ENCODE assay signal across 8 cellular contexts in the genomic region with DNA sequence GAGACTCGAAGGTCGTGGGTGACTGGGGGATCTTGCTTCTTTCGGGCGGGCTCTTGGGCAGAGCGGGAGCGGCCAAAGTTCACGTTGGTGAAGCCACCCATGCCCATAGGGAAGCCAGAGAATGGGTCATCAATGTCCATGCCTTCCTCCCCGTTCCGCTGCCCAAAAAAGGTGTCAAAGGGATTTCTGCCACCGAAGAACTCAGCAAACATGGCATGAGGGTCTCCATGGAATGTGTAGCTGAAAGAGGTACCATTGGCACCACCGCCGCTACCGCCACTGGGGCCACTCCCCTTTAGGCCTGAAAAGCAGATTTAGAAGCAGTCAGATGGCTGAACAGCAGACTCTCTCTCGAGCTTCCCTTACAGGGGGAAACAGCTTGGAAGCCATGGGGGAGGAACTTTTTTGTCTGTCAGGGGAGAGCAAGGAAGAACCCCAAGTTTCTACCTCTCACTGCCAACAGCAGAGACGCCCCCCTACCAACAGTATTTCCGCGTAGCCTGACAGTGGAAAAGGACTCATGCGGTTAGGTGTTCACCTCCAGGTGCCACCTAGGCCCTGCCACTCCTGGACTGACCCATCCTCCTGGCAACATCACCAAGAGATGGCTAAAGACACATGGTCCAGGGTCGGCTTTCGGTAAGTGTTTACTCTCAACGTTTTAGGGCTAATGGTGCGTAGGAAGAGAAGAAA. TPM values are rescaled to one million over a fixed set of nuclear protein-coding genes. Genes with fewer than 3 reads are reported as not detected.
DNase-seq lines count a peak whose midpoint lies in the region; ATAC-seq and TF ChIP-seq lines count a peak whose summit lies in the region.

No MANE protein-coding gene starts in this region.

- no peaks in the 10 kb centered on the region for H4K20me1 ChIP-seq in GM23248 (ENCODE audit: insufficient read depth)

- peaks cover 25% of the 10 kb centered on the region for H3K4me1 ChIP-seq in GM23248 (ENCODE audit: insufficient read depth)
- peaks cover 40% of the 10 kb centered on the region for H3K4me1 ChIP-seq in SJSA1 (replicated peaks)
- peaks cover 3 to 6% of the 10 kb centered on the region in 2 donors for H3K4me1 ChIP-seq in esophagus (ENCODE audit: control insufficient read depth in 2 of 2, insufficient read depth in 2 of 2, low read length in 1 of 2)

- peak overlapping the region; percentile 94 for H3K4me2 ChIP-seq in GM23248 (ENCODE audit: unreplicated experiment)

- H3K27ac Mint-ChIP-seq in progenitor cell of endocrine pancreas: peak overlapping the region; percentile 85

- peaks cover 42% of the 10 kb centered on the region for H3F3A ChIP-seq in GM23248 (ENCODE audit: insufficient read depth)

- 19 to 20% methylated on average over 22 of the region's 22 CpGs for WGBS in GM23248 (ENCODE audit: low coverage in 1 of 2, low lambda C conversion rate in 2 of 2, missing lambda C conversion rate in 2 of 2), 2 experiments
- 14 to 15% methylated on average over 22 of the region's 22 CpGs for WGBS in esophagus, 2 donors

- TF ChIP-seq CTCF in progenitor cell of endocrine pancreas (IDR thresholded peaks at IDR 0.05; ENCODE audit: unreplicated experiment) (no peak), GM20000 (IDR thresholded peaks at IDR 0.05; ENCODE audit: extremely low read depth, missing control alignments) (no peak)

- H3K4me3 Mint-ChIP-seq in progenitor cell of endocrine pancreas (ENCODE audit: low read depth): peak overlapping the region; percentile 91

- H3K36me3 ChIP-seq in GM23248 (ENCODE audit: low read depth) (peaks cover 24% of the 10 kb centered on the region), SJSA1 (peaks cover 51% of the 10 kb centered on the region), esophagus (ENCODE audit: control insufficient read depth in 2 of 2, insufficient read depth in 2 of 2, low read length in 1 of 2) (peaks cover 10 to 22% of the 10 kb centered on the region in 2 donors)

- DNase-seq in GM23248: peak; percentile 39
- no peak for DNase-seq in SJSA1 (ENCODE audit: low read depth in 1 of 2, low spot score in 2 of 2)
- no peak for DNase-seq in progenitor cell of endocrine pancreas (ENCODE audit: low spot score, unreplicated experiment)
- no peak for DNase-seq in NCI-H2081 treated with DMSO at 0.1 percent for 48 hours (lab: John Stamatoyannopoulos, UW)
- DNase-seq in sciatic nerve (ENCODE audit: low spot score): no peak
- no peak for DNase-seq in GM20000 (ENCODE audit: low spot score)

- no peaks in the 10 kb centered on the region for H3K9me3 Mint-ChIP-seq in progenitor cell of endocrine pancreas (ENCODE audit: low read depth)

- peaks cover 20% of the 10 kb centered on the region for H3K36me3 Mint-ChIP-seq in progenitor cell of endocrine pancreas (ENCODE audit: insufficient read depth)

- H3K79me2 ChIP-seq in GM23248 (ENCODE audit: insufficient read depth): peaks cover 40% of the 10 kb centered on the region

- H3K27me3 Mint-ChIP-seq in progenitor cell of endocrine pancreas: no peaks in the 10 kb centered on the region

- no peaks in the 10 kb centered on the region for H3K9me3 ChIP-seq in GM23248 (ENCODE audit: low read depth)
- H3K9me3 ChIP-seq in SJSA1 (replicated peaks): no peaks in the 10 kb centered on the region
- H3K9me3 ChIP-seq in esophagus (ENCODE audit: control insufficient read depth in 2 of 2, insufficient read depth in 1 of 2, low read depth in 1 of 2, low read length in 1 of 2): no peaks in the 10 kb centered on the region

- H3K4me1 Mint-ChIP-seq in progenitor cell of endocrine pancreas (ENCODE audit: low read depth): peaks cover 31% of the 10 kb centered on the region

- H3K27me3 ChIP-seq in GM23248 (replicated peaks; ENCODE audit: insufficient read depth): no peaks in the 10 kb centered on the region
- no peaks in the 10 kb centered on the region for H3K27me3 ChIP-seq in SJSA1 (replicated peaks)
- no peaks in the 10 kb centered on the region for H3K27me3 ChIP-seq in esophagus (ENCODE audit: control insufficient read depth in 1 of 2, insufficient read depth in 2 of 2, low read length in 2 of 2)

- peak overlapping the region; percentile 97 for H3K9ac ChIP-seq in GM23248

- H2AFZ ChIP-seq in GM23248: no peak overlapping the region

- intact Hi-C loops in sciatic nerve (cut with DNase I): no loop called here

- H3K27ac ChIP-seq in GM23248 (peak overlapping the region; percentile 97), SJSA1 (no peak overlapping the region; the same call in 1 of the 2 replicates), esophagus (ENCODE audit: low read depth in 2 of 2, low read length in 1 of 2) (peak overlapping the region; percentile 98 to 99)

- peak overlapping the region; percentile 97 for H3K4me3 ChIP-seq in GM23248
- H3K4me3 ChIP-seq in SJSA1: peak overlapping the region; percentile 97
- peak overlapping the region; percentile 94 to 95 for H3K4me3 ChIP-seq in esophagus (ENCODE audit: low read depth in 1 of 2, low read length in 2 of 2)

- H3K9me2 ChIP-seq in GM23248 (ENCODE audit: insufficient read depth): no peaks in the 10 kb centered on the region

- ATAC-seq in HG02610 (IDR thresholded peaks at IDR 0.05; ENCODE audit: unreplicated experiment) (no peak), sciatic nerve (no peak)

- in situ Hi-C loops in GM23248 (cut with MboI): no loop called here

RNA-seq across cellular contexts. Expression of a gene that starts 1.3 kb away (rescaled TPM):
- 82.5 and 101 TPM in 2 replicates for total RNA-seq in GM23248 (2014; rRNA removed; shearing (Covaris generic))
- 124 and 127 TPM in 2 replicates for polyA plus RNA-seq in GM23248 (2016; fragmentation: Nextera tagmentation; extraction: Ambion mirVana)
- total RNA-seq in SJSA1 (2014; rRNA removed; shearing (Covaris generic)): 126 and 146 TPM in 2 replicates
- polyA plus RNA-seq in esophagus: 100 to 1,000 TPM; 249 to 309 TPM
- 94.7 and 97.0 TPM in 2 replicates for total RNA-seq in progenitor cell of endocrine pancreas
- total RNA-seq in sciatic nerve: 86.0 TPM

RNA-seq across cellular contexts. Expression of a gene that starts 12.5 kb away (rescaled TPM):
- total RNA-seq in GM23248 (2014; rRNA removed; shearing (Covaris generic)): 38.8 and 40.1 TPM in 2 replicates
- polyA plus RNA-seq in GM23248 (2016; fragmentation: Nextera tagmentation; extraction: Ambion mirVana) (129 and 132 TPM in 2 replicates), esophagus (100 to 1,000 TPM; 362 to 444 TPM)
- total RNA-seq in SJSA1 (2014; rRNA removed; shearing (Covaris generic)): 43.9 and 56.9 TPM in 2 replicates
- total RNA-seq in progenitor cell of endocrine pancreas (170 and 186 TPM in 2 replicates), sciatic nerve (101 TPM)

RNA-seq across cellular contexts. Expression of a gene that starts 21.0 kb away (rescaled TPM):
- total RNA-seq in GM23248 (2014; rRNA removed; shearing (Covaris generic)): 143 and 173 TPM in 2 replicates
- polyA plus RNA-seq in GM23248 (2016; fragmentation: Nextera tagmentation; extraction: Ambion mirVana) (106 and 112 TPM in 2 replicates), esophagus (100 to 1,000 TPM; 269 to 368 TPM)
- 148 and 234 TPM in 2 replicates for total RNA-seq in SJSA1 (2014; rRNA removed; shearing (Covaris generic))
- total RNA-seq in progenitor cell of endocrine pancreas (66.5 and 77.4 TPM in 2 replicates), sciatic nerve (50.2 TPM)

RNA-seq across cellular contexts. Expression of a gene that starts 41.7 kb away (rescaled TPM):
- 0.22 and 2.5 TPM in 2 replicates for total RNA-seq in GM23248 (2014; rRNA removed; shearing (Covaris generic))
- 0.79 and 0.80 TPM in 2 replicates for polyA plus RNA-seq in GM23248 (2016; fragmentation: Nextera tagmentation; extraction: Ambion mirVana)
- total RNA-seq in SJSA1 (2014; rRNA removed; shearing (Covaris generic)): not detected in 2 replicates
- polyA plus RNA-seq in esophagus: under 1 TPM; 0.32 to 0.47 TPM
- total RNA-seq in progenitor cell of endocrine pancreas: 0.34 and 0.84 TPM in 2 replicates
- 2.4 TPM for total RNA-seq in sciatic nerve

RNA-seq across cellular contexts. Expression of a gene that starts 55.0 kb away (rescaled TPM):
- total RNA-seq in GM23248 (2014; rRNA removed; shearing (Covaris generic)): 186 and 244 TPM in 2 replicates
- 316 and 336 TPM in 2 replicates for polyA plus RNA-seq in GM23248 (2016; fragmentation: Nextera tagmentation; extraction: Ambion mirVana)
- total RNA-seq in SJSA1 (2014; rRNA removed; shearing (Covaris generic)): 363 and 563 TPM in 2 replicates
- polyA plus RNA-seq in esophagus: 100 to 1,000 TPM; 471 to 517 TPM
- total RNA-seq in progenitor cell of endocrine pancreas: 117 and 120 TPM in 2 replicates
- total RNA-seq in sciatic nerve: 130 TPM
